ENCODE assay signal across 8 cellular contexts in the genomic region with DNA sequence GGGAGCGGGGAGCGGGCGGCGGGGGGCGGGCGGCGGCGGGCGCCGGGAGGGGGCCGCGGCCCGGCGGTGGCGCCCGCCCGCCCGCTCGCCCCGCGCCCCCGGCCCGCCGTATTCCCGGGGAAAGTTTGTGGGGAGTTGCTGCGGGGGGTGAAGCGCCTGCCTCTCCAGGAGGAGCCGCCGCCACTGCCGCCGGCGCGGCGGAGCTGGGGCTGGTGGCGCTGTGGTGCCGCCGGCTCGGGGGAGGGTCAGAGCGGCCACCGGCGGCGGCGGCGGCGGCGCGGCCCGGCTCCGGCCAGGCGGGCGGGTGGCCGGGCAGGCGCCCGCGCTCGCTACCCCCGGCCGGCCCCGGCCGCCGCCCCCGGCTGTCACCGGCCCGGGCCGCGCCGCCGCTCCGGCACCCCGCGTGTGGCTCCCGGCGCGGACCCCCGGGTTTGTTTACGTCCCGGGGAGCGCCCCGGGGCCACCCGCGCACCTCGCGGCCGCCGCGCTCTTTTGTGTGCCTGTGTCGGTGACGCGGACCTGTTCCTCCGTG. TPM values are rescaled to one million over a fixed set of nuclear protein-coding genes. Genes with fewer than 3 reads are reported as not detected.
DNase-seq lines count a peak whose midpoint lies in the region; ATAC-seq and TF ChIP-seq lines count a peak whose summit lies in the region.

No MANE protein-coding gene starts in this region.

- WGBS in mesodermal cell (ENCODE audit: insufficient coverage in 2 of 2), 2 experiments = 0 to 1% methylated on average over 43 to 53 of the region's 90 CpGs
- WGBS in tibial nerve, 2 donors = 2 to 8% methylated on average over 8 to 9 of the region's 90 CpGs

- H3K4me3 ChIP-seq in endocrine pancreas (ENCODE audit: control insufficient read depth, insufficient read depth, low read length) (no peak overlapping the region), mesodermal cell (ENCODE audit: extremely low read depth, insufficient read depth, low read length, poor library complexity, severe bottlenecking) (peak overlapping the region; percentile 81), tibial nerve (peak overlapping the region; percentile 65 to 97 (median 78))

- in situ Hi-C loops in KBM-7 (cut with MboI; ENCODE audit: low pct_unique_long_range_greater_than_20kb, low sequenced_read_pairs) = no loop called here

- H3K27me3 ChIP-seq in endocrine pancreas (ENCODE audit: control insufficient read depth, insufficient read depth, low read length) (no peaks in the 10 kb centered on the region), tibial nerve (no peaks in the 10 kb centered on the region)

- H3K4me1 ChIP-seq in endocrine pancreas (ENCODE audit: control insufficient read depth, insufficient read depth, low read length) = peaks cover 5% of the 10 kb centered on the region
- peaks cover 28% of the 10 kb centered on the region for H3K4me1 ChIP-seq in mesodermal cell (ENCODE audit: control insufficient read depth, insufficient read depth, low read length, poor library complexity, severe bottlenecking)
- peaks cover 0 to 43% (median 12%) of the 10 kb centered on the region in 4 donors for H3K4me1 ChIP-seq in tibial nerve

- peak; percentile 29 for ATAC-seq in HG03354 (IDR thresholded peaks at IDR 0.05; ENCODE audit: poor library complexity, severe bottlenecking, unreplicated experiment)

- H3K9ac ChIP-seq in endocrine pancreas (ENCODE audit: control insufficient read depth, insufficient read depth, low read length) = peak overlapping the region; percentile 72

- DNase-seq in NCI-H2227 (lab: John Stamatoyannopoulos, UW; ENCODE audit: unreplicated experiment) (peak; percentile 52), NCI-H2227 treated with DMSO at 0.1 percent for 48 hours (lab: John Stamatoyannopoulos, UW) (no peak), T-helper 9 cell (peak; percentile 18), tibial nerve (ENCODE audit: low spot score in 2 of 2) (no peak), KBM-7 (no peak)

- H3K36me3 ChIP-seq in endocrine pancreas (ENCODE audit: control insufficient read depth, insufficient read depth, low read length) (no peaks in the 10 kb centered on the region), mesodermal cell (ENCODE audit: control insufficient read depth, insufficient read depth, low read length) (peaks cover 6% of the 10 kb centered on the region), tibial nerve (no peaks in the 10 kb centered on the region)

- TF ChIP-seq CTCF in tibial nerve (IDR thresholded peaks at IDR 0.05) = peak in 1 of 5 experiments; percentile 13

- H3K27ac ChIP-seq in mesodermal cell (ENCODE audit: low read depth, low read length, severe bottlenecking) (no peak overlapping the region), tibial nerve (peak overlapping the region; percentile 70 to 96 (median 77))

- TF ChIP-seq POLR2A in tibial nerve (IDR thresholded peaks at IDR 0.05) = no peak

- H3K9me3 ChIP-seq in endocrine pancreas (ENCODE audit: control insufficient read depth, low read length) (no peaks in the 10 kb centered on the region), mesodermal cell (ENCODE audit: control insufficient read depth, low read length) (no peaks in the 10 kb centered on the region), tibial nerve (no peaks in the 10 kb centered on the region)

- peak in 1 of 2 donors; percentile 2 for TF ChIP-seq EP300 in tibial nerve (IDR thresholded peaks at IDR 0.05)

RNA-seq across cellular contexts. Expression of a gene that starts 0.9 kb away (rescaled TPM):
- polyA plus RNA-seq in mesodermal cell (2013, experiment 1 of 2) = 37.0 TPM
- 39.5 TPM for polyA plus RNA-seq in mesodermal cell (2013, experiment 2 of 2)
- total RNA-seq in tibial nerve = 100 to 1,000 TPM in 1 of 4 donors, 10 to 100 TPM in 3; 74.5 to 104 (median 84.3) TPM

Comparison
In these comparisons a context has a peak if more than half of its experiments do, and no peak if none do; other contexts are left out.
1. DNase-seq: peak in NCI-H2227 (single experiment) and T-helper 9 cell (single experiment); none in NCI-H2227 treated with DMSO at 0.1 percent for 48 hours (single experiment), tibial nerve (0 of 2) and KBM-7 (single experiment).